In the genomic region with DNA sequence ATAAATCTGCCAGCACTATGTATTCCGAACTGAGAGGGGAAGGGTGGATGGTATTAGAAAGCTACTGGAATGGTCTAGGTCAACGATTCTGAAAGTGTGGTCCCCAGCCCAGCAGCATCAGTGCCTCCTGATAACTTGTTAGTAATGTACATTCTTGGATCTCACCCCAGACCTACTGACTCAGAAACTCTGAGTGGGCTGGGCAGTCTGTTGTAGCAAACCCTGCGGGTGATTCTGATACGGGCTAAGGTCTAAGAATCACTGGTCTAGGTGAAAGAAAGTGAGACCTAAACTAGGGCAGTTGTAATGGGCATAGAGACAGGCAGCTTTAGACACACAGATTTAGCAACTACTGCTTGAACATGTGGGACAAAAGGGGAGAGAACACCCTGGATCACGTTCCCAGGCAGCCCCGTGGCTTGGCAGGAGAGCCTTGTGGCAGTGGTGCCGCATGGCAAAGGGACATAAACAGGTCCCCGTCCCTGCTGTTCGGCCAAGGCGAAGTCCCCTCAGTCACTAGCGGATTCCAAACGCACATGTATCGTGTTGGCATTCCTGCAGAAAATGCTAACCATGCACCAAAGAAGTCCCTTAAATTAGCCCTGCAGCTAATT, we compare ENCODE assay signal across 13 cellular contexts.
DNase-seq lines count a peak whose midpoint lies in the region; ATAC-seq, FAIRE-seq and TF ChIP-seq lines count a peak whose summit lies in the region.
"Had no signal": no experiment of that assay in that cellular context is flagged by ENCODE, and none has a peak within 500 bp of the region (broad histone marks: within the 10 kb centered on the region; RNA-seq: fewer than 3 reads in every experiment).

No MANE protein-coding gene starts in this region.

- POLR2A ChIA-PET in A549 (lab: Yijun Ruan, JAX) = no interaction called here

- no peak for TF ChIP-seq POLR2A in A549 (IDR thresholded peaks at IDR 0.05; ENCODE audit: low read length)

- no peak overlapping the region for H3K4me2 ChIP-seq in A549

- H3K36me3 Mint-ChIP-seq in stimulated activated effector memory CD8-positive, alpha-beta T cell treated with anti-CD3 and anti-CD28 coated beads, Interleukin-12 subunit alpha, Interleukin-12 subunit beta, amount 100 ng/mL, for 72 hours = no peaks in the 10 kb centered on the region
- H3K36me3 Mint-ChIP-seq: natural killer cell had no signal

- FAIRE-seq in A549 (lab: Jason Lieb, UNC) = no peak

- H3K4me3 Mint-ChIP-seq in stimulated activated effector memory CD8-positive, alpha-beta T cell treated with anti-CD3 and anti-CD28 coated beads, Interleukin-12 subunit alpha, Interleukin-12 subunit beta, amount 100 ng/mL, for 72 hours = no peak overlapping the region
- H3K4me3 Mint-ChIP-seq: activated B cell treated with CpG ODN at 0.5 μM for 24 hours, natural killer cell had no signal

- no peak for TF ChIP-seq RAD21 in A549 (conservative IDR thresholded peaks at IDR 0.05 in 1 of 2, IDR thresholded peaks at IDR 0.05 in 1 of 2)

- H3K4me3 ChIP-seq in A549 (no peak overlapping the region), coronary artery (no peak overlapping the region)

- no peak overlapping the region for H3K27ac Mint-ChIP-seq in stimulated activated effector memory CD8-positive, alpha-beta T cell treated with anti-CD3 and anti-CD28 coated beads, Interleukin-12 subunit alpha, Interleukin-12 subunit beta, amount 100 ng/mL, for 72 hours
- H3K27ac Mint-ChIP-seq: activated B cell treated with CpG ODN at 0.5 μM for 24 hours, natural killer cell had no signal

- no peak overlapping the region for H3K27ac ChIP-seq in A549
- H3K27ac ChIP-seq in coronary artery = peak overlapping the region in 1 of 2 donors; percentile 22

- TF ChIP-seq CTCF in A549 (IDR thresholded peaks at IDR 0.05) = no peak
- TF ChIP-seq CTCF in coronary artery (IDR thresholded peaks at IDR 0.05) = no peak

- no peaks in the 10 kb centered on the region for H3K4me1 Mint-ChIP-seq in stimulated activated effector memory CD8-positive, alpha-beta T cell treated with anti-CD3 and anti-CD28 coated beads, Interleukin-12 subunit alpha, Interleukin-12 subunit beta, amount 100 ng/mL, for 72 hours
- H3K4me1 Mint-ChIP-seq: activated B cell treated with CpG ODN at 0.5 μM for 24 hours, natural killer cell had no signal

- CTCF ChIA-PET in A549 (lab: Yijun Ruan, JAX) = interaction anchor here (0.6 to 2.3 kb wide), 4 partner anchors 9 to 107 kb away, joined by 3 to 6 read pairs (median 4); no protein-coding TSS in a partner anchor

- no peaks in the 10 kb centered on the region for H3K9me3 Mint-ChIP-seq in stimulated activated effector memory CD8-positive, alpha-beta T cell treated with anti-CD3 and anti-CD28 coated beads, Interleukin-12 subunit alpha, Interleukin-12 subunit beta, amount 100 ng/mL, for 72 hours
- H3K9me3 Mint-ChIP-seq: activated B cell treated with CpG ODN at 0.5 μM for 24 hours, natural killer cell had no signal

- no peak for TF ChIP-seq EP300 in A549 (IDR thresholded peaks at IDR 0.05)

- 73% methylated on average over 13 of the region's 13 CpGs for WGBS in A549 (ENCODE audit: missing lambda C conversion rate)

- DNase-seq in A549 (ENCODE audit: low read depth in 1 of 2, low spot score in 1 of 2) (no peak), LHCN-M2 (ENCODE audit: low read depth) (peak; percentile 26), coronary artery (ENCODE audit: low spot score) (peak; percentile 72), iris pigment epithelial cell (ENCODE audit: low read depth) (peak; percentile 86), SK-N-DZ (ENCODE audit: low spot score) (no peak)
- DNase-seq in stimulated activated effector memory CD8-positive, alpha-beta T cell treated with anti-CD3 and anti-CD28 coated beads, Interleukin-12 subunit alpha, Interleukin-12 subunit beta, amount 100 ng/mL, for 72 hours (ENCODE audit: low spot score in 2 of 2) = no peak
- DNase-seq: activated B cell treated with CpG ODN at 0.5 μM for 24 hours; DMS79; islet precursor cell; natural killer cell; stimulated activated CD8-positive, alpha-beta memory T cell treated with anti-CD3 and anti-CD28 coated beads, Interleukin-4, amount 100 ng/mL, for 48 hours had no signal

- no peaks in the 10 kb centered on the region for H3K4me1 ChIP-seq in A549

- ATAC-seq in A549 (peak; percentile 71 to 77; a peak in 4 of 6 replicates), GM19467 (IDR thresholded peaks at IDR 0.05; ENCODE audit: unreplicated experiment) (no peak), GM18498 (IDR thresholded peaks at IDR 0.05; ENCODE audit: unreplicated experiment) (no peak)
- ATAC-seq in stimulated activated effector memory CD8-positive, alpha-beta T cell treated with anti-CD3 and anti-CD28 coated beads, Interleukin-12 subunit alpha, Interleukin-12 subunit beta, amount 100 ng/mL, for 72 hours = no peak
- ATAC-seq: natural killer cell had no signal

- H3K9me3 ChIP-seq in A549 = no peaks in the 10 kb centered on the region

TF ChIP-seq in A549, 52 proteins besides CTCF, POLR2A, EP300 and RAD21:
- TF ChIP-seq JUN (IDR thresholded peaks at IDR 0.05) (no peak), MAZ (IDR thresholded peaks at IDR 0.05; ENCODE audit: borderline replicate concordance, low read depth, low read length) (no peak), FOXS1 (CRISPR knock-in tag; IDR thresholded peaks at IDR 0.05) (no peak), CBX8 (IDR thresholded peaks at IDR 0.05) (no peak), CHD2 (IDR thresholded peaks at IDR 0.05; ENCODE audit: low read length, partially characterized antibody) (no peak), ESRRA (IDR thresholded peaks at IDR 0.05; ENCODE audit: borderline replicate concordance, low read length) (no peak), TP53 (CRISPR knock-in tag; IDR thresholded peaks at IDR 0.05) (no peak), NR3C1 (IDR thresholded peaks at IDR 0.05) (no peak), EHMT2 (IDR thresholded peaks at IDR 0.05; ENCODE audit: low read depth) (no peak), HEYL (CRISPR knock-in tag; IDR thresholded peaks at IDR 0.05) (no peak), MAFK (IDR thresholded peaks at IDR 0.05; ENCODE audit: partially characterized antibody) (no peak), REST (IDR thresholded peaks at IDR 0.05) (no peak), BHLHE40 (IDR thresholded peaks at IDR 0.05; ENCODE audit: low read depth, low read length) (no peak)
TF ChIP-seq in A549: peak in this region for 0.

Comparison
In these comparisons a context has a peak if more than half of its experiments do, and no peak if none do; other contexts are left out.
1. ATAC-seq: peak in A549 (2 of 2); none in stimulated activated effector memory CD8-positive, alpha-beta T cell treated with anti-CD3 and anti-CD28 coated beads, Interleukin-12 subunit alpha, Interleukin-12 subunit beta, amount 100 ng/mL, for 72 hours (single experiment), GM19467 (single experiment) and GM18498 (single experiment).
2. DNase-seq: peak in LHCN-M2 (single experiment), coronary artery (single experiment) and iris pigment epithelial cell (single experiment); none in A549 (0 of 2), SK-N-DZ (single experiment) and stimulated activated effector memory CD8-positive, alpha-beta T cell treated with anti-CD3 and anti-CD28 coated beads, Interleukin-12 subunit alpha, Interleukin-12 subunit beta, amount 100 ng/mL, for 72 hours (0 of 2).